Comparison of ENCODE assay signal across 10 cellular contexts in the genomic region with DNA sequence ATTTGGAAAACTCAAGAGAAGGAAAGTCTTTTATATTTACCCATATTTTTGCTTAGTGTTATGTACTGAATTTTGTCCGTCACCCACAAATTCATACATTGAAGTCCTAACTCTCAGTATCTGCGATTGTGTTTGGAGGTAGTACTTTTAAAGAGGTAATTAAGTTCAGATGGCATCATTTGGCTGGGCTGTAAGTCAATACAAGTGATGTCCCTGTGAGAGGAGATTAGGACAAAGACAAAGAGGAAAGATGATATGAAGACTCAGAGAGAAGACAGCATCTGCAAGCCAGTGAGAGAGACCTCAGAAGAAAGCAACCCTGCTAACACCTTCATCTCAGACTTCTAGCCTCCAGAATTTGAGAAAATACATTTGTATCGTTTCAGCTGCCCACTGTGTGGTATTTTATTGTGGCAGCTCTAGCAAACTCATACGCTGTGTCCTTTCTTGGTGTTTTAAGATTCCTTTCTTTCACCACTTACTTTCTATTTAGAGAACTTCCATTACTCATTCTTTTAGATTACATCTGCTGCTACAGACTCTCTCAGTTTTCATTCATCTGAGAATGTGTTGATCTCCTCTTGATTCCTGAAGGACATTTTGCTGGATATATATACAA. TPM values are rescaled to one million over a fixed set of nuclear protein-coding genes. Genes with fewer than 3 reads are reported as not detected.
DNase-seq lines count a peak whose midpoint lies in the region; ATAC-seq and TF ChIP-seq lines count a peak whose summit lies in the region.
"Had no signal": no experiment of that assay in that cellular context is flagged by ENCODE, and none has a peak within 500 bp of the region (broad histone marks: within the 10 kb centered on the region; RNA-seq: fewer than 3 reads in every experiment).

No MANE protein-coding gene starts in this region.

- H3K27ac ChIP-seq in GM23248 (peak overlapping the region; percentile 92), OCI-LY7 (ENCODE audit: low read depth, low read length, poor library complexity, severe bottlenecking) (no peak overlapping the region)

- H3K4me1 Mint-ChIP-seq in T-helper 17 cell (peaks cover 29% of the 10 kb centered on the region), type B pancreatic cell (ENCODE audit: unreplicated experiment) (peaks cover 21% of the 10 kb centered on the region)
- peaks cover 25 to 45% of the 10 kb centered on the region in 2 donors for H3K4me1 Mint-ChIP-seq in stimulated activated naive B cell treated with anti-CD40 and anti-IgM and Interleukin-4, amounts not matched to agents 10 μg/mL and 1 μg/mL and 100 μg/mL, for 72 hours

- H3K4me1 ChIP-seq in GM23248 (ENCODE audit: insufficient read depth) (peaks cover 53% of the 10 kb centered on the region), OCI-LY7 (ENCODE audit: insufficient read depth, low read length, poor library complexity, severe bottlenecking) (no peaks in the 10 kb centered on the region)

- intact Hi-C loops in OCI-LY7 (cut with micrococcal nuclease; ENCODE audit: unreplicated experiment), result no loop called here

- H3K9me3 ChIP-seq in GM23248 (ENCODE audit: low read depth) (no peaks in the 10 kb centered on the region), T-helper 17 cell (ENCODE audit: control insufficient read depth, low read length, poor library complexity, severe bottlenecking) (no peaks in the 10 kb centered on the region), OCI-LY7 (ENCODE audit: low read length) (no peaks in the 10 kb centered on the region)

- H3K4me2 ChIP-seq in GM23248 (ENCODE audit: unreplicated experiment), result peak overlapping the region; percentile 89
- H3K4me2 ChIP-seq in OCI-LY7 (ENCODE audit: low read length), result no peak overlapping the region

- H3K36me3 ChIP-seq in GM23248 (ENCODE audit: low read depth) (no peaks in the 10 kb centered on the region), OCI-LY7 (ENCODE audit: insufficient read depth, low read length) (no peaks in the 10 kb centered on the region)

- peak overlapping the region; percentile 74 for H3K9ac ChIP-seq in GM23248

- H2AFZ ChIP-seq in GM23248 (no peak overlapping the region), OCI-LY7 (ENCODE audit: low read length) (no peak overlapping the region)

- H3K36me3 Mint-ChIP-seq in T-helper 17 cell (ENCODE audit: low read depth) (peaks cover 5% of the 10 kb centered on the region), type B pancreatic cell (peaks cover 4% of the 10 kb centered on the region)
- H3K36me3 Mint-ChIP-seq in stimulated activated naive B cell treated with anti-CD40 and anti-IgM and Interleukin-4, amounts not matched to agents 10 μg/mL and 1 μg/mL and 100 μg/mL, for 72 hours, result peaks cover 15 to 27% of the 10 kb centered on the region in 2 donors

- H3K9me2 ChIP-seq in GM23248 (ENCODE audit: insufficient read depth) (no peaks in the 10 kb centered on the region), OCI-LY7 (ENCODE audit: insufficient read depth, low read length) (no peaks in the 10 kb centered on the region)

- H3K27me3 Mint-ChIP-seq in T-helper 17 cell, result no peaks in the 10 kb centered on the region
- no peaks in the 10 kb centered on the region for H3K27me3 Mint-ChIP-seq in stimulated activated naive B cell treated with anti-CD40 and anti-IgM and Interleukin-4, amounts not matched to agents 10 μg/mL and 1 μg/mL and 100 μg/mL, for 72 hours
- no peaks in the 10 kb centered on the region for H3K27me3 Mint-ChIP-seq in type B pancreatic cell

- CTCF ChIA-PET in OCI-LY7 (lab: Charles Lee; ENCODE audit: unreplicated experiment), result no interaction called here

- peak; percentile 75 for DNase-seq in GM23248
- no peak for DNase-seq in T-helper 17 cell
- DNase-seq in fibroblast of pulmonary artery (ENCODE audit: low read depth), result peak; percentile 36
- no peak for DNase-seq in stimulated activated naive B cell treated with anti-CD40 and anti-IgM and Interleukin-4, amounts not matched to agents 10 μg/mL and 1 μg/mL and 100 μg/mL, for 72 hours
- DNase-seq in NCI-H187 (lab: John Stamatoyannopoulos, UW), result no peak
- no peak for DNase-seq in OCI-LY7 (ENCODE audit: low spot score)
- no peak for DNase-seq in type B pancreatic cell (ENCODE audit: extremely low spot score, unreplicated experiment)
- DNase-seq: amniotic stem cell, GDM1 had no signal

- BruUV-seq in OCI-LY7 (replicated peaks; lab: Mats Ljungman, UMichigan), result no TSS peak

- H3K4me3 ChIP-seq in GM23248 (peak overlapping the region; percentile 37; the same call in 1 of the 2 replicates), fibroblast of pulmonary artery (replicated peaks; ENCODE audit: low read depth, low read length) (no peak overlapping the region), OCI-LY7 (ENCODE audit: low read depth, low read length, poor library complexity, severe bottlenecking) (no peak overlapping the region)

- in situ Hi-C loops in GM23248 (cut with MboI), result no loop called here

- no peak for TF ChIP-seq CTCF in fibroblast of pulmonary artery (IDR thresholded peaks at IDR 0.05; ENCODE audit: low read length, missing control alignments)
- no peak for TF ChIP-seq CTCF in OCI-LY7 (conservative IDR thresholded peaks at IDR 0.05; ENCODE audit: low read length)
- TF ChIP-seq CTCF in type B pancreatic cell (conservative IDR thresholded peaks at IDR 0.05), result no peak

- H4K20me1 ChIP-seq in GM23248 (ENCODE audit: insufficient read depth) (no peaks in the 10 kb centered on the region), OCI-LY7 (ENCODE audit: insufficient read depth, low read length) (no peaks in the 10 kb centered on the region)

- no peak overlapping the region for H3K4me3 Mint-ChIP-seq in T-helper 17 cell
- no peak overlapping the region for H3K4me3 Mint-ChIP-seq in stimulated activated naive B cell treated with anti-CD40 and anti-IgM and Interleukin-4, amounts not matched to agents 10 μg/mL and 1 μg/mL and 100 μg/mL, for 72 hours
- no peak overlapping the region for H3K4me3 Mint-ChIP-seq in type B pancreatic cell

- H3F3A ChIP-seq in GM23248 (ENCODE audit: insufficient read depth), result peaks cover 51% of the 10 kb centered on the region

- peak overlapping the region; percentile 77 for H3K27ac Mint-ChIP-seq in T-helper 17 cell
- peak overlapping the region; percentile 27 for H3K27ac Mint-ChIP-seq in stimulated activated naive B cell treated with anti-CD40 and anti-IgM and Interleukin-4, amounts not matched to agents 10 μg/mL and 1 μg/mL and 100 μg/mL, for 72 hours
- no peak overlapping the region for H3K27ac Mint-ChIP-seq in type B pancreatic cell

- POLR2A ChIA-PET in OCI-LY7 (lab: Charles Lee), result no interaction called here

- no peaks in the 10 kb centered on the region for H3K27me3 ChIP-seq in GM23248 (replicated peaks; ENCODE audit: insufficient read depth)

- ATAC-seq in T-helper 17 cell, result no peak
- no peak for ATAC-seq in stimulated activated naive B cell treated with anti-CD40 and anti-IgM and Interleukin-4, amounts not matched to agents 10 μg/mL and 1 μg/mL and 100 μg/mL, for 72 hours (replicated peaks)
- no peak for ATAC-seq in HG02571 (IDR thresholded peaks at IDR 0.05; ENCODE audit: unreplicated experiment)

- peaks cover 0 to 2% of the 10 kb centered on the region in 2 donors for H3K9me3 Mint-ChIP-seq in stimulated activated naive B cell treated with anti-CD40 and anti-IgM and Interleukin-4, amounts not matched to agents 10 μg/mL and 1 μg/mL and 100 μg/mL, for 72 hours
- H3K9me3 Mint-ChIP-seq in type B pancreatic cell, result no peaks in the 10 kb centered on the region

- 30 to 34% methylated on average over 4 of the region's 4 CpGs for WGBS in GM23248 (ENCODE audit: low coverage in 1 of 2, low lambda C conversion rate in 2 of 2, missing lambda C conversion rate in 2 of 2), 2 experiments

- peaks cover 90% of the 10 kb centered on the region for H3K79me2 ChIP-seq in GM23248 (ENCODE audit: insufficient read depth)
- H3K79me2 ChIP-seq in OCI-LY7 (ENCODE audit: insufficient read depth, low read depth, low read length), result peaks cover 26% of the 10 kb centered on the region

RNA-seq across cellular contexts. Expression of a gene that starts 17.0 kb away (rescaled TPM):
- total RNA-seq in GM23248 (2014; rRNA removed; shearing (Covaris generic)), result 20.9 and 28.7 TPM in 2 replicates
- 20.2 and 24.1 TPM in 2 replicates for polyA plus RNA-seq in GM23248 (2016; fragmentation: Nextera tagmentation; extraction: Ambion mirVana)
- total RNA-seq in T-helper 17 cell, result 10 to 100 TPM; 48.6 to 56.8 TPM
- 39.0 and 44.2 TPM in 2 replicates for total RNA-seq in OCI-LY7 (2014; rRNA removed; shearing (Covaris generic))
- 52.6 and 53.0 TPM in 2 replicates for total RNA-seq in OCI-LY7 (2022)
- total RNA-seq in type B pancreatic cell (ENCODE audit: low replicate concordance), result 49.7 and 58.7 TPM in 2 replicates

RNA-seq across cellular contexts. Expression of a gene that starts 58.4 kb away (rescaled TPM):
- total RNA-seq in GM23248 (2014; rRNA removed; shearing (Covaris generic)), result 42.0 and 71.5 TPM in 2 replicates
- 90.4 and 91.8 TPM in 2 replicates for polyA plus RNA-seq in GM23248 (2016; fragmentation: Nextera tagmentation; extraction: Ambion mirVana)
- 10 to 100 TPM; 52.0 to 67.1 TPM for total RNA-seq in T-helper 17 cell
- total RNA-seq in OCI-LY7 (2014; rRNA removed; shearing (Covaris generic)), result 47.6 and 63.8 TPM in 2 replicates
- total RNA-seq in OCI-LY7 (2022), result 49.2 and 57.8 TPM in 2 replicates
- total RNA-seq in type B pancreatic cell (ENCODE audit: low replicate concordance), result 52.1 and 58.8 TPM in 2 replicates

Comparison
In these comparisons a context has a peak if more than half of its experiments do, and no peak if none do; other contexts are left out.
1. DNase-seq: peak in GM23248 (single experiment) and fibroblast of pulmonary artery (single experiment); none in T-helper 17 cell (0 of 3), stimulated activated naive B cell treated with anti-CD40 and anti-IgM and Interleukin-4, amounts not matched to agents 10 μg/mL and 1 μg/mL and 100 μg/mL, for 72 hours (single experiment), NCI-H187 (0 of 2), OCI-LY7 (single experiment) and type B pancreatic cell (single experiment).